Comparison of ENCODE assay signal across 21 cellular contexts in the genomic region with DNA sequence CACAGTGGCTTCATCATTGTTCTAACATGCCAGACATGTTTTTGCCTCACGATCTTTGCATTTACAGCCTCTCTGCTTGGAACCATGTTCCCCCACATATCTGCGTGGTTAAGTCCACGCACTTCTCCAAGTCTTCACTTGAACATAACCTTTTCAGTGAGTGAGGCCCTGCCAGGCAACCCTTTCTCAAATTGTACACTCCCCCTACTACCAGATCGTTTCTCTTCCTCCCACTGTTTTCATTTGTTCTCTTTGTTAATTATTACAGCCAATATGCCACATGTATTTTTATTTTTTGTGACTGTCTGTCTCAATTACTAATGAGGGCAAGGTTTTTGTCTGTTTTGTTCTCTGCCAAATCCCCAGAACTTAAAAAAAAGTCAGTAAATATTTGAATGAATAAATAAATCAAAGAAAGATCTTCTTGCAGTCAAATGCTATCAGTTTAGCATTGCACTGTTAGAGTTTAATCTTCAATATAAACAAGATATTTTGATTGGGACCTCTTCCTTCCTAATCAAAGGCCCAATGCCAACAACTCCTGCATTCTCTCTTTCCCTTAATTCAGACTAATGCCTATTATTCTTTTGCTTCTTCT. TPM values are rescaled to one million over a fixed set of nuclear protein-coding genes. Genes with fewer than 3 reads are reported as not detected.
DNase-seq lines count a peak whose midpoint lies in the region; ATAC-seq, FAIRE-seq and TF ChIP-seq lines count a peak whose summit lies in the region.
"Had no signal": no experiment of that assay in that cellular context is flagged by ENCODE, and none has a peak within 500 bp of the region (broad histone marks: within the 10 kb centered on the region; RNA-seq: fewer than 3 reads in every experiment).

No MANE protein-coding gene starts in this region.

- H3K27me3 ChIP-seq in liver (ENCODE audit: control insufficient read depth in 4 of 4, insufficient read depth in 4 of 4, low read length in 3 of 4) = no peaks in the 10 kb centered on the region
- H3K27me3 ChIP-seq in HepG2 (ENCODE audit: control insufficient read depth in 1 of 2, insufficient read depth in 2 of 2, low read length in 2 of 2) = no peaks in the 10 kb centered on the region

- TF ChIP-seq POLR2A in HepG2 (IDR thresholded peaks at IDR 0.05; ENCODE audit: insufficient read depth in 1 of 2, low read depth in 2 of 2, low read length in 2 of 2) (no peak), H54 (IDR thresholded peaks at IDR 0.05; ENCODE audit: low read depth, low read length) (no peak)

- H4K20me1 ChIP-seq in HepG2 (ENCODE audit: insufficient read depth, low read length) = no peaks in the 10 kb centered on the region

- H3K4me1 Mint-ChIP-seq in mesothelial cell of epicardium (peaks cover 20% of the 10 kb centered on the region), progenitor cell of endocrine pancreas (ENCODE audit: low read depth) (peaks cover 5% of the 10 kb centered on the region)
- H3K4me1 Mint-ChIP-seq: CD14-positive monocyte had no signal

- H3K27ac Mint-ChIP-seq in mesothelial cell of epicardium (peak overlapping the region; percentile 19), progenitor cell of endocrine pancreas (peak overlapping the region; percentile 10)
- H3K27ac Mint-ChIP-seq: CD4-positive, alpha-beta memory T cell had no signal

- no peaks in the 10 kb centered on the region for H3K79me2 ChIP-seq in HepG2 (ENCODE audit: insufficient read depth, low read length)

- no peak overlapping the region for H2AFZ ChIP-seq in HepG2 (ENCODE audit: low read length)

- intact Hi-C loops in HepG2 (cut with micrococcal nuclease; ENCODE audit: unreplicated experiment) = no loop called here

- H3K27ac ChIP-seq in liver (ENCODE audit: low read depth in 1 of 2, low read length in 2 of 2) = no peak overlapping the region
- H3K27ac ChIP-seq in HepG2 (ENCODE audit: extremely low read length, insufficient read depth, low read length) = no peak overlapping the region
- H3K27ac ChIP-seq: 22Rv1, A549, HL-60 had no signal

- POLR2A ChIA-PET in HepG2 (lab: Yijun Ruan, JAX) = no interaction called here

- no peak overlapping the region for H3K4me2 ChIP-seq in HepG2 (ENCODE audit: low read depth, low read length)
- H3K4me2 ChIP-seq: A549 had no signal

- FAIRE-seq in HepG2 (lab: Jason Lieb, UNC) = no peak
- FAIRE-seq in H54 (lab: Jason Lieb, UNC) = no peak
- FAIRE-seq: A549, H1, K562 had no signal

- in situ Hi-C loops in HepG2 (cut with HindIII; ENCODE audit: extremely low pct_ligation_motif_present, low pct_unique_long_range_greater_than_20kb) = no loop called here

- CTCF ChIA-PET in HepG2 (lab: Yijun Ruan, JAX; ENCODE audit: low intra/inter-chr PET ratio, low total read pairs) = no interaction called here

- no peak for ATAC-seq in HepG2
- ATAC-seq: A549, K562 had no signal

- peaks cover 17% of the 10 kb centered on the region for H3K36me3 Mint-ChIP-seq in mesothelial cell of epicardium
- H3K36me3 Mint-ChIP-seq in progenitor cell of endocrine pancreas (ENCODE audit: insufficient read depth) = peaks cover 2% of the 10 kb centered on the region

- H3K4me1 ChIP-seq in liver (ENCODE audit: control insufficient read depth in 4 of 4, insufficient read depth in 4 of 4, low read length in 3 of 4) (peaks cover 2 to 37% (median 26%) of the 10 kb centered on the region in 4 donors), HepG2 (ENCODE audit: insufficient read depth, low read length) (no peaks in the 10 kb centered on the region)
- H3K4me1 ChIP-seq: A549, HAP-1 had no signal

- H3K36me3 ChIP-seq in liver (ENCODE audit: control insufficient read depth in 4 of 4, insufficient read depth in 3 of 4, low read depth in 1 of 4, low read length in 3 of 4) (peaks cover 0 to 9% (median 4%) of the 10 kb centered on the region in 4 donors), HepG2 (replicated peaks in 1 of 2; ENCODE audit: control insufficient read depth in 1 of 2, insufficient read depth in 2 of 2, low read length in 2 of 2) (no peaks in the 10 kb centered on the region)
- H3K36me3 ChIP-seq: HAP-1 had no signal

- TF ChIP-seq RAD21 in liver (IDR thresholded peaks at IDR 0.05) (peak in 1 of 2 donors; percentile 23), HepG2 (CRISPR knock-in tag; IDR thresholded peaks at IDR 0.05) (no peak)

- H3K9ac ChIP-seq in liver (ENCODE audit: low read depth in 1 of 2, low read length in 2 of 2) (peak overlapping the region in 1 of 2 donors; percentile 44), HepG2 (ENCODE audit: insufficient read depth, low read depth, low read length) (no peak overlapping the region)

- TF ChIP-seq CTCF in liver (IDR thresholded peaks at IDR 0.05; ENCODE audit: low read depth, low read length, missing input control) = no peak
- no peak for TF ChIP-seq CTCF in HepG2 (CRISPR knock-in tag; IDR thresholded peaks at IDR 0.05)
- no peak for TF ChIP-seq CTCF in mesothelial cell of epicardium (IDR thresholded peaks at IDR 0.05; ENCODE audit: unreplicated experiment)
- TF ChIP-seq CTCF in progenitor cell of endocrine pancreas (IDR thresholded peaks at IDR 0.05; ENCODE audit: unreplicated experiment) = no peak

- TF ChIP-seq EP300 in HepG2 (IDR thresholded peaks at IDR 0.05; ENCODE audit: low read depth in 2 of 2, low read length in 2 of 2) (no peak), HepG2 (CRISPR knock-in tag; IDR thresholded peaks at IDR 0.05; ENCODE audit: borderline replicate concordance) (no peak)

- H3K9me3 Mint-ChIP-seq in mesothelial cell of epicardium (peaks cover 20% of the 10 kb centered on the region), progenitor cell of endocrine pancreas (ENCODE audit: low read depth) (peaks cover 22% of the 10 kb centered on the region)
- H3K9me3 Mint-ChIP-seq: CD4-positive, alpha-beta memory T cell had no signal

- no TSS peak for BruUV-seq in HepG2 (replicated peaks; lab: Mats Ljungman, UMichigan)

- H3K4me3 Mint-ChIP-seq in mesothelial cell of epicardium (no peak overlapping the region), progenitor cell of endocrine pancreas (ENCODE audit: low read depth) (no peak overlapping the region)
- H3K4me3 Mint-ChIP-seq: CD14-positive monocyte; CD4-positive, alpha-beta memory T cell had no signal

- H3K4me3 ChIP-seq in liver (ENCODE audit: low read depth in 1 of 3, low read length in 3 of 3) (no peak overlapping the region), HepG2 (replicated peaks in 1 of 3; ENCODE audit: insufficient read depth in 1 of 3, low read depth in 2 of 3, low read length in 3 of 3) (no peak overlapping the region)
- H3K4me3 ChIP-seq: A549, HAP-1, K562 had no signal

- 33% methylated on average over 4 of the region's 4 CpGs for WGBS in liver
- 12% methylated on average over 4 of the region's 4 CpGs for WGBS in HepG2 (ENCODE audit: low lambda C conversion rate)

- H3K9me3 ChIP-seq in liver (ENCODE audit: control insufficient read depth in 4 of 4, low read length in 3 of 4) = no peaks in the 10 kb centered on the region
- H3K9me3 ChIP-seq in HepG2 (ENCODE audit: low read length) = no peaks in the 10 kb centered on the region
- H3K9me3 ChIP-seq: A549, HAP-1 had no signal

- DNase-seq in HepG2 (ENCODE audit: low spot score) = no peak
- no peak for DNase-seq in mesothelial cell of epicardium (ENCODE audit: low spot score in 2 of 2, unreplicated experiment in 2 of 2)
- DNase-seq in progenitor cell of endocrine pancreas (ENCODE audit: low spot score, unreplicated experiment) = no peak
- DNase-seq in C1 segment of cervical spinal cord (lab: John Stamatoyannopoulos, UW) = no peak
- no peak for DNase-seq in H54 (ENCODE audit: insufficient read length, low spot score)
- DNase-seq in amniotic stem cell (lab: John Stamatoyannopoulos, UW) = no peak
- DNase-seq: AML-193; CD4-positive, alpha-beta memory T cell; DMS153; DMS79 treated with DMSO at 0.1 percent for 48 hours; GF-D8; IMR-90 had no signal

- H3K27me3 Mint-ChIP-seq in mesothelial cell of epicardium (ENCODE audit: low read depth) (no peaks in the 10 kb centered on the region), progenitor cell of endocrine pancreas (no peaks in the 10 kb centered on the region)
- H3K27me3 Mint-ChIP-seq: CD4-positive, alpha-beta memory T cell had no signal

RNA-seq across cellular contexts. Expression of a gene that starts 18.2 kb away (rescaled TPM):
- total RNA-seq in liver (10 to 100 TPM; 20.7 to 36.7 TPM), HepG2 (2016; rRNA removed; fragmentation: Illumina TruSeq; extraction: Trizol) (0.07 TPM in 1 of 2 replicates, not detected in the other), mesothelial cell of epicardium (7.6 TPM in 3 replicates), progenitor cell of endocrine pancreas (3.4 and 3.7 TPM in 2 replicates)
- polyA plus RNA-seq in liver (10 to 100 TPM; 23.1 to 25.9 TPM), HepG2 (2011; rRNA removed) (0.17 TPM in 2 replicates)
- total RNA-seq in HepG2 (2016; cell fraction: cytosol; rRNA removed; fragmentation: Illumina TruSeq; extraction: Trizol; ENCODE audit: low read depth) = not detected in 2 replicates
- 0.09 and 0.17 TPM in 2 replicates for total RNA-seq in HepG2 (2016; cell fraction: insoluble cytoplasmic fraction; rRNA removed; fragmentation: Illumina TruSeq; extraction: Trizol)
- not detected in 2 replicates for total RNA-seq in HepG2 (2016; cell fraction: membrane; rRNA removed; fragmentation: Illumina TruSeq; extraction: Trizol)
- not detected in 2 replicates for total RNA-seq in HepG2 (2016; cell fraction: nucleus; rRNA removed; fragmentation: Illumina TruSeq; extraction: Trizol)
- polyA plus RNA-seq in HepG2 (2011; cell fraction: cytosol; rRNA removed) = 0.08 and 0.27 TPM in 2 replicates
- 0.06 and 0.12 TPM in 2 replicates for polyA plus RNA-seq in HepG2 (2011; cell fraction: nucleus; rRNA removed)
- 0.31 and 0.32 TPM in 2 replicates for polyA plus RNA-seq in HepG2 (2012)
- not detected in 2 replicates for polyA plus RNA-seq in HepG2 (2016; cell fraction: cytosol; fragmentation: Illumina TruSeq; extraction: Trizol; ENCODE audit: low read depth)
- polyA plus RNA-seq in HepG2 (2016; cell fraction: insoluble cytoplasmic fraction; fragmentation: Illumina TruSeq; extraction: Trizol; ENCODE audit: low read depth) = 0.12 TPM in 1 of 2 replicates, not detected in the other
- not detected in 2 replicates for polyA plus RNA-seq in HepG2 (2016; cell fraction: membrane; fragmentation: Illumina TruSeq; extraction: Trizol; ENCODE audit: low read depth)
- polyA plus RNA-seq in HepG2 (2016; cell fraction: nucleus; fragmentation: Illumina TruSeq; extraction: Trizol; ENCODE audit: insufficient read depth, low read depth) = 0.20 TPM in 1 of 2 replicates, not detected in the other
- polyA minus RNA-seq in HepG2 (2011; rRNA and poly(A)+ RNA removed; ENCODE audit: low replicate concordance) = not detected in 2 replicates
- polyA minus RNA-seq in HepG2 (2011; cell fraction: cytosol; rRNA and poly(A)+ RNA removed) = 0.18 TPM in 1 of 2 replicates, not detected in the other
- 0.12 TPM in 1 of 2 replicates, not detected in the other for polyA minus RNA-seq in HepG2 (2011; cell fraction: nucleus; rRNA and poly(A)+ RNA removed)

RNA-seq across cellular contexts. Expression of a gene that starts 32.0 kb away (rescaled TPM):
- total RNA-seq in liver (100 to 1,000 TPM; 163 to 693 TPM), HepG2 (2016; rRNA removed; fragmentation: Illumina TruSeq; extraction: Trizol) (not detected in 2 replicates), mesothelial cell of epicardium (5.8 to 6.8 TPM (median 6.7 TPM) in 3 replicates), progenitor cell of endocrine pancreas (0.46 and 1.00 TPM in 2 replicates)
- polyA plus RNA-seq in liver (1,000 to 10,000 TPM in 1 of 2 donors, 100 to 1,000 TPM in 1; 372 to 1,057 TPM), HepG2 (2011; rRNA removed) (not detected in 2 replicates)
- not detected in 2 replicates for total RNA-seq in HepG2 (2016; cell fraction: cytosol; rRNA removed; fragmentation: Illumina TruSeq; extraction: Trizol; ENCODE audit: low read depth)
- total RNA-seq in HepG2 (2016; cell fraction: insoluble cytoplasmic fraction; rRNA removed; fragmentation: Illumina TruSeq; extraction: Trizol) = not detected in 2 replicates
- not detected in 2 replicates for total RNA-seq in HepG2 (2016; cell fraction: membrane; rRNA removed; fragmentation: Illumina TruSeq; extraction: Trizol)
- total RNA-seq in HepG2 (2016; cell fraction: nucleus; rRNA removed; fragmentation: Illumina TruSeq; extraction: Trizol) = not detected in 2 replicates
- not detected in 2 replicates for polyA plus RNA-seq in HepG2 (2011; cell fraction: cytosol; rRNA removed)
- not detected in 2 replicates for polyA plus RNA-seq in HepG2 (2011; cell fraction: nucleus; rRNA removed)
- polyA plus RNA-seq in HepG2 (2012) = not detected in 2 replicates
- polyA plus RNA-seq in HepG2 (2016; cell fraction: cytosol; fragmentation: Illumina TruSeq; extraction: Trizol; ENCODE audit: low read depth) = not detected in 2 replicates
- polyA plus RNA-seq in HepG2 (2016; cell fraction: insoluble cytoplasmic fraction; fragmentation: Illumina TruSeq; extraction: Trizol; ENCODE audit: low read depth) = not detected in 2 replicates
- not detected in 2 replicates for polyA plus RNA-seq in HepG2 (2016; cell fraction: membrane; fragmentation: Illumina TruSeq; extraction: Trizol; ENCODE audit: low read depth)
- not detected in 2 replicates for polyA plus RNA-seq in HepG2 (2016; cell fraction: nucleus; fragmentation: Illumina TruSeq; extraction: Trizol; ENCODE audit: insufficient read depth, low read depth)
- polyA minus RNA-seq in HepG2 (2011; rRNA and poly(A)+ RNA removed; ENCODE audit: low replicate concordance) = 0.61 TPM in 1 of 2 replicates, not detected in the other
- polyA minus RNA-seq in HepG2 (2011; cell fraction: cytosol; rRNA and poly(A)+ RNA removed) = not detected in 2 replicates
- not detected in 2 replicates for polyA minus RNA-seq in HepG2 (2011; cell fraction: nucleus; rRNA and poly(A)+ RNA removed)
- total RNA-seq: CD4-positive, alpha-beta memory T cell; H1 had no signal
- polyA plus RNA-seq: BJ; CD14-positive monocyte; CD4-positive, alpha-beta memory T cell had no signal

Comparison
In these comparisons a context has a peak if more than half of its experiments do, and no peak if none do; other contexts are left out.
1. RNA of a gene that starts 32.0 kb away (total RNA-seq): 163 to 693 TPM in liver; 5.8 to 6.8 TPM in mesothelial cell of epicardium, 0.46 to 1.00 TPM in progenitor cell of endocrine pancreas and not detected in HepG2; every median in the first group is over 10 times any median in the second.